1 cellular context compared by ENCODE assay signal in the genomic region with DNA sequence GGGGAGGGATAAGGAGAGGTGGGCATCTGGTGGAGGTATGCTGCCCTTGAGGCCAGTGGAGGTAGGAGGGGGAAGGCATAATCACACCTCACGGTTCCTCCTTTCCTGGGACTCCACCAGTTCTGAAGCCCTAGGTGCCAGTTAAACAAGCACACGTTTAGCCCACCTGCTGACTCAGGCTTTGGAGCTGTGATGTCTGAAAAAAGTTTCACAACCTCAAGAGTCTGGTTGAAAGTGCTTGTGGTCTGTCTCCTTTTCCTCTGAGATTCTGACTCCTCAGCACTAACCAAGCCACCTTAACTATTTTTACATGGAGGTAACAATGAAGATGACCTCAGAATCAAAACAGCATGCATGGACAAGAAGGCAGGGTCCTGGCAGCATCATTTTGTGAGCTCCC.
TF ChIP-seq lines count a peak whose summit lies in the region.

No MANE protein-coding gene starts in this region.

TF ChIP-seq in IMR-90, 13 proteins besides CTCF, POLR2A, EP300 and RAD21 (continued from another document):
- TF ChIP-seq, protein P1, sequence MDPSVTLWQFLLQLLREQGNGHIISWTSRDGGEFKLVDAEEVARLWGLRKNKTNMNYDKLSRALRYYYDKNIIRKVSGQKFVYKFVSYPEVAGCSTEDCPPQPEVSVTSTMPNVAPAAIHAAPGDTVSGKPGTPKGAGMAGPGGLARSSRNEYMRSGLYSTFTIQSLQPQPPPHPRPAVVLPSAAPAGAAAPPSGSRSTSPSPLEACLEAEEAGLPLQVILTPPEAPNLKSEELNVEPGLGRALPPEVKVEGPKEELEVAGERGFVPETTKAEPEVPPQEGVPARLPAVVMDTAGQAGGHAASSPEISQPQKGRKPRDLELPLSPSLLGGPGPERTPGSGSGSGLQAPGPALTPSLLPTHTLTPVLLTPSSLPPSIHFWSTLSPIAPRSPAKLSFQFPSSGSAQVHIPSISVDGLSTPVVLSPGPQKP (IDR thresholded peaks at IDR 0.05; ENCODE audit: borderline replicate concordance, low read depth, low read length): no peak
